ENCODE assay signal across 16 cellular contexts in the genomic region with DNA sequence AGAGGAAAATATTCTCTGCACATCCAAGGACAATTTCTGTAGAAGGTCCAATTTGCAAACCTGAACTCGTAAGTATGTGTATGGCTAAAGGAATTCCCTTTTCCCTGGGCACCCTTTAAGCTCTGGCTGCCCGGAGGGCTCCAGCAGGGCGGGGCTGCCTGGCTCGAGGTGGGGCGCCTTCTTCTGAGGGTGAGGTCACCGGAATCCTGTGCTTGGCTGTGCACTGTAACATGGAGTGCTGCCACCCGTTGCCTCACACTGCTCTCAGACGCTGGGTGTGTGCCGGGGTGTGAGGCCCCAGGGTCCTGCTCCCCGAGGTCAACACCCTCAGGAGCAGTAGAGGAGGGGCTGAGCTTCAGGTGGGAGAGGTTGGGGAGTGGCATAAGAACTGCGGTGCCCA.
DNase-seq lines count a peak whose midpoint lies in the region; ATAC-seq, FAIRE-seq and TF ChIP-seq lines count a peak whose summit lies in the region.
"Had no signal": no experiment of that assay in that cellular context is flagged by ENCODE, and none has a peak within 500 bp of the region (broad histone marks: within the 10 kb centered on the region; RNA-seq: fewer than 3 reads in every experiment).

No MANE protein-coding gene starts in this region.

- DNase-seq in A549 (ENCODE audit: low read depth in 1 of 2, low spot score in 1 of 2) (peak in 1 of 2 experiments; percentile 16), SJCRH30 (peak; percentile 57 to 60), Right ventricle myocardium superior (peak; percentile 87), posterior vena cava (ENCODE audit: low spot score) (peak; percentile 92), occipital lobe (lab: John Stamatoyannopoulos, UW) (no peak), SIG-M5 treated with dmso at 0.1 percent for 504 hours (lab: John Stamatoyannopoulos, UW; ENCODE audit: unreplicated experiment) (no peak), H7 (no peak)
- DNase-seq: colonic mucosa; KG1; NCI-H2171; OCI-M1; stimulated activated naive CD8-positive, alpha-beta T cell treated with anti-CD3 and anti-CD28 coated beads, Interleukin-15, amount 100 ng/mL, for 72 hours had no signal

- H3K4me1 ChIP-seq in A549, result no peaks in the 10 kb centered on the region
- H3K4me1 ChIP-seq in SJCRH30, result peaks cover 23% of the 10 kb centered on the region
- H3K4me1 ChIP-seq: colonic mucosa had no signal

- no peak for TF ChIP-seq EP300 in A549 (IDR thresholded peaks at IDR 0.05)

- TF ChIP-seq POLR2A in A549 (IDR thresholded peaks at IDR 0.05; ENCODE audit: low read length), result no peak

- no peak for FAIRE-seq in A549 (lab: Jason Lieb, UNC)
- FAIRE-seq: A204.1, GM19239 had no signal

- TF ChIP-seq CTCF in A549 (IDR thresholded peaks at IDR 0.05), result no peak

- intact Hi-C loops in Right ventricle myocardium superior (cut with DNase I), result loop anchor here (5.0 kb wide), 1 partner anchor 334 kb away; no protein-coding TSS in a partner anchor
- intact Hi-C loops in posterior vena cava (cut with DNase I), result no loop called here

- POLR2A ChIA-PET in A549 (lab: Yijun Ruan, JAX), result no interaction called here

- H3K27ac ChIP-seq in A549 (no peak overlapping the region; a peak in 1 of 6 replicates), SJCRH30 (no peak overlapping the region)
- H3K27ac ChIP-seq: colonic mucosa, parathyroid adenoma had no signal

- no peaks in the 10 kb centered on the region for H3K27me3 ChIP-seq in SJCRH30
- H3K27me3 ChIP-seq in H7 (ENCODE audit: control insufficient read depth, insufficient read depth, low read length), result no peaks in the 10 kb centered on the region
- H3K27me3 ChIP-seq: colonic mucosa had no signal

- H3K36me3 ChIP-seq in SJCRH30, result no peaks in the 10 kb centered on the region
- H3K36me3 ChIP-seq in H7 (replicated peaks; ENCODE audit: control insufficient read depth, insufficient read depth, low read length), result peaks cover 11% of the 10 kb centered on the region
- H3K36me3 ChIP-seq: colonic mucosa had no signal

- H3K9me3 ChIP-seq in A549, result no peaks in the 10 kb centered on the region
- H3K9me3 ChIP-seq in SJCRH30 (replicated peaks), result no peaks in the 10 kb centered on the region
- H3K9me3 ChIP-seq: colonic mucosa had no signal

- ATAC-seq in A549 (peak; percentile 48 to 65; a peak in 4 of 6 replicates), Right ventricle myocardium superior (ENCODE audit: poor library complexity) (peak; percentile 85), HG02885 (IDR thresholded peaks at IDR 0.05; ENCODE audit: poor library complexity, unreplicated experiment) (no peak)
- ATAC-seq: stimulated activated naive CD8-positive, alpha-beta T cell treated with anti-CD3 and anti-CD28 coated beads, Interleukin-15, amount 100 ng/mL, for 72 hours had no signal

- CTCF ChIA-PET in A549 (lab: Yijun Ruan, JAX), result interaction anchor here (0.8 to 1.7 kb wide), 2 partner anchors 22 to 468 kb away, joined by 3 to 7 read pairs; no protein-coding TSS in a partner anchor

- no peak for TF ChIP-seq RAD21 in A549 (conservative IDR thresholded peaks at IDR 0.05 in 1 of 2, IDR thresholded peaks at IDR 0.05 in 1 of 2)

- H3K4me2 ChIP-seq in A549, result peak overlapping the region; percentile 33; the same call in 1 of the 3 replicates

- H3K4me3 ChIP-seq in A549 (no peak overlapping the region), SJCRH30 (no peak overlapping the region), H7 (ENCODE audit: insufficient read depth, low read depth, low read length) (no peak overlapping the region)
- H3K4me3 ChIP-seq: colonic mucosa had no signal

- WGBS in A549 (ENCODE audit: missing lambda C conversion rate), result 0% methylated on average over 4 of the region's 11 CpGs

TF ChIP-seq in A549, 52 proteins besides CTCF, POLR2A, EP300 and RAD21:
- TF ChIP-seq SREBF2 (IDR thresholded peaks at IDR 0.05) (no peak), ESRRA (IDR thresholded peaks at IDR 0.05; ENCODE audit: borderline replicate concordance, low read length) (no peak), JUN (IDR thresholded peaks at IDR 0.05) (no peak)
- TF ChIP-seq, protein P1, sequence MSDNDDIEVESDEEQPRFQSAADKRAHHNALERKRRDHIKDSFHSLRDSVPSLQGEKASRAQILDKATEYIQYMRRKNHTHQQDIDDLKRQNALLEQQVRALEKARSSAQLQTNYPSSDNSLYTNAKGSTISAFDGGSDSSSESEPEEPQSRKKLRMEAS (IDR thresholded peaks at IDR 0.05), result no peak

Comparison
In these comparisons a context has a peak if more than half of its experiments do, and no peak if none do; other contexts are left out.
1. DNase-seq: peak in SJCRH30 (2 of 2), Right ventricle myocardium superior (single experiment) and posterior vena cava (single experiment); none in occipital lobe (single experiment), SIG-M5 treated with dmso at 0.1 percent for 504 hours (single experiment) and H7 (single experiment).